In the genomic region with DNA sequence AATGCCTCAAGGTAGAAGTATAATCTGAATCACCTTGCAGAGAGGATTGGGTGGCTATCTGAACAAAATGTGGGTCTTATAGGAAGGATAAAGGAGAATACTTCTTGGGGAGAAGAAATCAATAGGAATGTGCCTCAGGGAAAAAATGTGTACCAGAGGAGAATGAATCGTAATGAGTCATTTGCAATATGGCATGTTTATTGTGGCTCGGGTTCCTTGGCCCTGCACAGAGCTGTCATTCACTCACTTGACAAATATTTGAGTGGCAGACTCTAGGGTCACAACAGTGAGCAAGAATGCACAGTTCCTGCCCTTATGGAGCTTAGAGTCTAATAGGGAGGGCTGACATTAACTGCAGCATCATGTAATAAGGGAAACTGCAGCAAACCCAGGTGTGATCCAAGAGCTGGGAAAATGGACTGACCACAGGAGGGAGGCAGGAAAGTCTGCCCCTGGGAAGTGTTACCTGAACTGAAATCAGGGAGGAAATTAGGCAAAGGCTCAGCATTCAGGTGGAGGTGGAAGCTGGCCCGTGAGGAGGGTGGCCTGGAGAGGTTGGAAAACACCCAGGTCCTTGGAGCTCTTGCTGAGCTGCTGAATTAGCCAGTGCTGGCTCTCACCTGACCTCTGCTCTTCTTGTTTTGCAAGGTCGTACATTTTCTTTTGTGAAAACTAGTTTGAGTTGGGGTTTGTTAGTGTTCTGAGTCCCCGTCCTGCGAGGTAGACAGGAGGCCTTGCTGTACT, we compare ENCODE assay signal across 2 cellular contexts.
TF ChIP-seq lines count a peak whose summit lies in the region.

No MANE protein-coding gene starts in this region.

TF ChIP-seq in SK-N-SH, 30 proteins besides CTCF, POLR2A, EP300 and RAD21 (continued from another document):
- TF ChIP-seq, protein P1, sequence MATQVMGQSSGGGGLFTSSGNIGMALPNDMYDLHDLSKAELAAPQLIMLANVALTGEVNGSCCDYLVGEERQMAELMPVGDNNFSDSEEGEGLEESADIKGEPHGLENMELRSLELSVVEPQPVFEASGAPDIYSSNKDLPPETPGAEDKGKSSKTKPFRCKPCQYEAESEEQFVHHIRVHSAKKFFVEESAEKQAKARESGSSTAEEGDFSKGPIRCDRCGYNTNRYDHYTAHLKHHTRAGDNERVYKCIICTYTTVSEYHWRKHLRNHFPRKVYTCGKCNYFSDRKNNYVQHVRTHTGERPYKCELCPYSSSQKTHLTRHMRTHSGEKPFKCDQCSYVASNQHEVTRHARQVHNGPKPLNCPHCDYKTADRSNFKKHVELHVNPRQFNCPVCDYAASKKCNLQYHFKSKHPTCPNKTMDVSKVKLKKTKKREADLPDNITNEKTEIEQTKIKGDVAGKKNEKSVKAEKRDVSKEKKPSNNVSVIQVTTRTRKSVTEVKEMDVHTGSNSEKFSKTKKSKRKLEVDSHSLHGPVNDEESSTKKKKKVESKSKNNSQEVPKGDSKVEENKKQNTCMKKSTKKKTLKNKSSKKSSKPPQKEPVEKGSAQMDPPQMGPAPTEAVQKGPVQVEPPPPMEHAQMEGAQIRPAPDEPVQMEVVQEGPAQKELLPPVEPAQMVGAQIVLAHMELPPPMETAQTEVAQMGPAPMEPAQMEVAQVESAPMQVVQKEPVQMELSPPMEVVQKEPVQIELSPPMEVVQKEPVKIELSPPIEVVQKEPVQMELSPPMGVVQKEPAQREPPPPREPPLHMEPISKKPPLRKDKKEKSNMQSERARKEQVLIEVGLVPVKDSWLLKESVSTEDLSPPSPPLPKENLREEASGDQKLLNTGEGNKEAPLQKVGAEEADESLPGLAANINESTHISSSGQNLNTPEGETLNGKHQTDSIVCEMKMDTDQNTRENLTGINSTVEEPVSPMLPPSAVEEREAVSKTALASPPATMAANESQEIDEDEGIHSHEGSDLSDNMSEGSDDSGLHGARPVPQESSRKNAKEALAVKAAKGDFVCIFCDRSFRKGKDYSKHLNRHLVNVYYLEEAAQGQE (IDR thresholded peaks at IDR 0.05; ENCODE audit: low read depth, low read length), result no peak
- TF ChIP-seq FOXJ3 (CRISPR knock-in tag; IDR thresholded peaks at IDR 0.05) (no peak), TAF1 (IDR thresholded peaks at IDR 0.05; ENCODE audit: borderline replicate concordance, low read depth, low read length) (no peak), RFX5 (IDR thresholded peaks at IDR 0.05; ENCODE audit: low read length) (no peak)
- TF ChIP-seq, protein P2, sequence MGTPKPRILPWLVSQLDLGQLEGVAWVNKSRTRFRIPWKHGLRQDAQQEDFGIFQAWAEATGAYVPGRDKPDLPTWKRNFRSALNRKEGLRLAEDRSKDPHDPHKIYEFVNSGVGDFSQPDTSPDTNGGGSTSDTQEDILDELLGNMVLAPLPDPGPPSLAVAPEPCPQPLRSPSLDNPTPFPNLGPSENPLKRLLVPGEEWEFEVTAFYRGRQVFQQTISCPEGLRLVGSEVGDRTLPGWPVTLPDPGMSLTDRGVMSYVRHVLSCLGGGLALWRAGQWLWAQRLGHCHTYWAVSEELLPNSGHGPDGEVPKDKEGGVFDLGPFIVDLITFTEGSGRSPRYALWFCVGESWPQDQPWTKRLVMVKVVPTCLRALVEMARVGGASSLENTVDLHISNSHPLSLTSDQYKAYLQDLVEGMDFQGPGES (IDR thresholded peaks at IDR 0.05; ENCODE audit: low read depth, low read length), result no peak
- TF ChIP-seq, protein P3, sequence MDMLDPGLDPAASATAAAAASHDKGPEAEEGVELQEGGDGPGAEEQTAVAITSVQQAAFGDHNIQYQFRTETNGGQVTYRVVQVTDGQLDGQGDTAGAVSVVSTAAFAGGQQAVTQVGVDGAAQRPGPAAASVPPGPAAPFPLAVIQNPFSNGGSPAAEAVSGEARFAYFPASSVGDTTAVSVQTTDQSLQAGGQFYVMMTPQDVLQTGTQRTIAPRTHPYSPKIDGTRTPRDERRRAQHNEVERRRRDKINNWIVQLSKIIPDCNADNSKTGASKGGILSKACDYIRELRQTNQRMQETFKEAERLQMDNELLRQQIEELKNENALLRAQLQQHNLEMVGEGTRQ (IDR thresholded peaks at IDR 0.05; ENCODE audit: borderline replicate concordance, low read depth, low read length), result no peak

TF ChIP-seq in SK-N-SH treated with all-trans-retinoic acid at 6 μM for 48 hours, 23 proteins besides CTCF, POLR2A, EP300 and RAD21 (continued from another document):
- TF ChIP-seq SNAI2 (CRISPR knock-in tag; IDR thresholded peaks at IDR 0.05) (no peak), ARNTL (CRISPR knock-in tag; IDR thresholded peaks at IDR 0.05; ENCODE audit: borderline replicate concordance, low read depth) (no peak)
TF ChIP-seq in SK-N-SH treated with all-trans-retinoic acid at 6 μM for 48 hours: peak in this region for 0.
